Comparison of ENCODE assay signal across 24 cellular contexts in the genomic region with DNA sequence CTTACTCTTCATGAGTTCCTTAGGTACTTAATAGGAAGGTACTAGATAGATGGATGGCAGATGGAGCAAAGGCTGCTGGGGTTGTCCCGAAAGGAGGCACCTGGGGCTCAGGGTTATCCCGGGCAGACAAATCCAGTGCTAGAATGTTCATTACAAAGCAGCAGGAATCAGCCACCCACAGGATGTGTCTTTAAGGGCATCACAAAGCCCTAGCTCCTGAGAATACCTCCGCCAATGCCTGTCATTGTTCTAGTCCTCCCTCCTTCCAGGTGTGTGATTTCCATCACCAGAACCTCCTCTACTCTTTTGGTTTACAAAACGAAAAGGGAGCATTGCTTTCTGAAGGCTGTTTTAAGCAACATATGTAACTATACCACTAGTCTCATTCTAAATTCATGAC.
"Had no signal": no experiment of that assay in that cellular context is flagged by ENCODE, and none has a peak within 500 bp of the region (broad histone marks: within the 10 kb centered on the region; RNA-seq: fewer than 3 reads in every experiment).

No MANE protein-coding gene starts in this region.

- H3K4me3 ChIP-seq: colonic mucosa, esophagus squamous epithelium, gastrocnemius medialis, heart right ventricle, left lung, lower lobe of right lung, mucosa of descending colon had no signal

- H3K27me3 Mint-ChIP-seq: dendritic cell treated with granulocyte-macrophage colony-stimulating factor and Interleukin-4, amounts not matched to agents 40 ng/mL and 50 ng/mL, for 4 days had no signal

- H3K27me3 ChIP-seq: colonic mucosa, esophagus squamous epithelium, gastrocnemius medialis, left lung had no signal

- DNase-seq: colonic mucosa; cortex of kidney; effector memory CD4-positive, alpha-beta T cell; erythroblast; esophagus squamous epithelium; foreskin fibroblast; foreskin melanocyte; gastrocnemius medialis; glutamatergic neuron; head of caudate nucleus; heart right ventricle; hippocampal formation; left cardiac atrium; left lung; left ventricle myocardium superior; lower lobe of right lung; mesenchymal stem cell; mucosa of descending colon; naive B cell had no signal

- H3K4me1 Mint-ChIP-seq: mesothelial cell of epicardium; naive B cell; naive thymus-derived CD8-positive, alpha-beta T cell had no signal

- H3K9me3 ChIP-seq: colonic mucosa, esophagus squamous epithelium, gastrocnemius medialis, heart right ventricle, left lung, lower lobe of right lung, mucosa of descending colon had no signal

- H3K27ac Mint-ChIP-seq: dendritic cell treated with granulocyte-macrophage colony-stimulating factor and Interleukin-4, amounts not matched to agents 40 ng/mL and 50 ng/mL, for 4 days; mesothelial cell of epicardium; naive B cell; naive thymus-derived CD8-positive, alpha-beta T cell had no signal

- ATAC-seq: esophagus mucosa; gastrocnemius medialis; heart right ventricle; left cardiac atrium; left lung; left ventricle myocardium superior; lower lobe of right lung; mucosa of descending colon; naive thymus-derived CD8-positive, alpha-beta T cell had no signal

- H3K36me3 Mint-ChIP-seq: mesothelial cell of epicardium; naive B cell; naive thymus-derived CD8-positive, alpha-beta T cell had no signal

- H3K36me3 ChIP-seq: colonic mucosa, esophagus squamous epithelium, gastrocnemius medialis, heart right ventricle, left lung, lower lobe of right lung had no signal

- H3K4me1 ChIP-seq: colonic mucosa, esophagus squamous epithelium, gastrocnemius medialis, heart right ventricle, left lung, lower lobe of right lung had no signal

- H3K27ac ChIP-seq: colonic mucosa, epithelial cell of prostate, esophagus squamous epithelium, gastrocnemius medialis, heart right ventricle, left lung, lower lobe of right lung had no signal

- H3K9me3 Mint-ChIP-seq: dendritic cell treated with granulocyte-macrophage colony-stimulating factor and Interleukin-4, amounts not matched to agents 40 ng/mL and 50 ng/mL, for 4 days; mesothelial cell of epicardium; naive B cell; naive thymus-derived CD8-positive, alpha-beta T cell had no signal

- H3K4me3 Mint-ChIP-seq: dendritic cell treated with granulocyte-macrophage colony-stimulating factor and Interleukin-4, amounts not matched to agents 40 ng/mL and 50 ng/mL, for 4 days; mesothelial cell of epicardium; naive B cell; naive thymus-derived CD8-positive, alpha-beta T cell had no signal
